22 cellular contexts compared by ENCODE assay signal in the genomic region with DNA sequence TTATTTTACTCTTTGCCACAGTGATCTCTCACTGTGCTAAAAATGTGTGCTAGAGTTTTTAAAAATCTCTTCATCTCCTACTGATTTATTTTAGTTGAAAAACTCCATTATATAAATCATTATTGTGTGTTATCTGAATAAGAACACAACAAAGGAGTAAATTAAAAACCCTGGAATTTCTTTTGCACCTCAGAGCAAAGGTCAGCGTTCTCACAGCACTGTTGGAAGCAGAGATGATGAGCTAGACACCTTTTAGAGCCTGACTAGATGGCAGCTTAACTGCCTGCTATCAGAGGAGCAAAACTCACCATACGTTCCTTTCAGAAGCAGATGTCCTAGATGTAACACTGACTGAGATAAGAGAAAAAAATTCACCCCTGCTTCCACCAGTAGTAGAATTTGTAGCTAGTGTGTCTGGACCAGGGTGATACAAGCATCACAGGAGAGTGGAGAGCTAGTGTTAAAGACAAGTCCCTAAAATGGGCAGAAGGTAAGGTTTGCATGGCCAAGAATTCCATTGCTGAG.
DNase-seq lines count a peak whose midpoint lies in the region; ATAC-seq, FAIRE-seq and TF ChIP-seq lines count a peak whose summit lies in the region.
"Had no signal": no experiment of that assay in that cellular context is flagged by ENCODE, and none has a peak within 500 bp of the region (broad histone marks: within the 10 kb centered on the region; RNA-seq: fewer than 3 reads in every experiment).

No MANE protein-coding gene starts in this region.

- no peaks in the 10 kb centered on the region for H3K9me3 ChIP-seq in liver (ENCODE audit: control insufficient read depth in 4 of 4, low read length in 3 of 4)
- no peaks in the 10 kb centered on the region for H3K9me3 ChIP-seq in HepG2 (ENCODE audit: low read length)
- no peaks in the 10 kb centered on the region for H3K9me3 ChIP-seq in T-helper 17 cell (ENCODE audit: control insufficient read depth, low read length, poor library complexity, severe bottlenecking)
- no peaks in the 10 kb centered on the region for H3K9me3 ChIP-seq in right lobe of liver
- H3K9me3 ChIP-seq: HAP-1, MG63 had no signal

- H3K27me3 ChIP-seq in liver (ENCODE audit: control insufficient read depth in 4 of 4, insufficient read depth in 4 of 4, low read length in 3 of 4), result no peaks in the 10 kb centered on the region
- peaks cover 0 to 3% of the 10 kb centered on the region in 2 experiments; a peak in 1 of 5 replicates for H3K27me3 ChIP-seq in HepG2 (ENCODE audit: control insufficient read depth in 1 of 2, insufficient read depth in 2 of 2, low read length in 2 of 2)
- no peaks in the 10 kb centered on the region for H3K27me3 ChIP-seq in right lobe of liver
- H3K27me3 ChIP-seq: MG63 had no signal

- no peaks in the 10 kb centered on the region for H4K20me1 ChIP-seq in HepG2 (ENCODE audit: insufficient read depth, low read length)

- POLR2A ChIA-PET in HepG2 (lab: Yijun Ruan, JAX), result no interaction called here

- H3K4me1 ChIP-seq in liver (ENCODE audit: control insufficient read depth in 4 of 4, insufficient read depth in 4 of 4, low read length in 3 of 4), result peaks cover 13 to 54% (median 43%) of the 10 kb centered on the region in 4 donors
- H3K4me1 ChIP-seq in HepG2 (ENCODE audit: insufficient read depth, low read length), result peaks cover 11% of the 10 kb centered on the region
- peaks cover 0 to 54% (median 20%) of the 10 kb centered on the region in 4 donors for H3K4me1 ChIP-seq in right lobe of liver

- H3K4me1 Mint-ChIP-seq in T-helper 17 cell, result peaks cover 35% of the 10 kb centered on the region
- H3K4me1 Mint-ChIP-seq: CD14-positive monocyte had no signal

- no peak overlapping the region for H3K9ac ChIP-seq in liver (ENCODE audit: low read depth in 1 of 2, low read length in 2 of 2)
- no peak overlapping the region for H3K9ac ChIP-seq in HepG2 (ENCODE audit: insufficient read depth, low read depth, low read length)

- CTCF ChIA-PET in HepG2 (lab: Yijun Ruan, JAX; ENCODE audit: low intra/inter-chr PET ratio, low total read pairs), result no interaction called here

- BruUV-seq in HepG2 (replicated peaks; lab: Mats Ljungman, UMichigan), result no TSS peak

- TF ChIP-seq RAD21 in liver (IDR thresholded peaks at IDR 0.05) (no peak), HepG2 (CRISPR knock-in tag; IDR thresholded peaks at IDR 0.05) (no peak)

- 42% methylated on average over 2 of the region's 2 CpGs for WGBS in liver
- 20% methylated on average over 2 of the region's 2 CpGs for WGBS in HepG2 (ENCODE audit: low lambda C conversion rate)
- WGBS in right lobe of liver (ENCODE audit: insufficient coverage, low coverage, low lambda C conversion rate, missing lambda C conversion rate), result 38% methylated on average over 2 of the region's 2 CpGs

- no peaks in the 10 kb centered on the region for H3K79me2 ChIP-seq in HepG2 (ENCODE audit: insufficient read depth, low read length)

- no peak for FAIRE-seq in HepG2 (lab: Jason Lieb, UNC)
- FAIRE-seq: GM18507 had no signal

- no peak overlapping the region for H3K4me3 ChIP-seq in liver (ENCODE audit: low read depth in 1 of 3, low read length in 3 of 3)
- no peak overlapping the region for H3K4me3 ChIP-seq in HepG2 (replicated peaks in 1 of 3; ENCODE audit: insufficient read depth in 1 of 3, low read depth in 2 of 3, low read length in 3 of 3)
- H3K4me3 ChIP-seq in right lobe of liver, result no peak overlapping the region
- H3K4me3 ChIP-seq: GM23338, HAP-1, MG63 had no signal

- no peak for TF ChIP-seq CTCF in liver (IDR thresholded peaks at IDR 0.05; ENCODE audit: low read depth, low read length, missing input control)
- no peak for TF ChIP-seq CTCF in HepG2 (CRISPR knock-in tag; IDR thresholded peaks at IDR 0.05)
- no peak for TF ChIP-seq CTCF in right lobe of liver (IDR thresholded peaks at IDR 0.05)

- intact Hi-C loops in HepG2 (cut with micrococcal nuclease; ENCODE audit: unreplicated experiment), result no loop called here
- intact Hi-C loops in right lobe of liver (cut with DNase I), result no loop called here

- in situ Hi-C loops in HepG2 (cut with HindIII; ENCODE audit: extremely low pct_ligation_motif_present, low pct_unique_long_range_greater_than_20kb), result no loop called here

- TF ChIP-seq EP300 in HepG2 (IDR thresholded peaks at IDR 0.05; ENCODE audit: low read depth in 2 of 2, low read length in 2 of 2) (no peak), HepG2 (CRISPR knock-in tag; IDR thresholded peaks at IDR 0.05; ENCODE audit: borderline replicate concordance) (no peak)

- H3K27ac ChIP-seq in liver (ENCODE audit: low read depth in 1 of 2, low read length in 2 of 2) (peak overlapping the region; percentile 29 to 91), HepG2 (ENCODE audit: extremely low read length, insufficient read depth, low read length) (no peak overlapping the region), right lobe of liver (peak overlapping the region in 2 of 3 donors; percentile 89 to 97)

- DNase-seq in HepG2 (ENCODE audit: low spot score) (no peak), T-helper 17 cell (no peak), right lobe of liver (no peak), NCI-H187 treated with DMSO at 0.1 percent for 48 hours (lab: John Stamatoyannopoulos, UW) (no peak), GDM1 (lab: John Stamatoyannopoulos, UW) (no peak)
- DNase-seq: Calu3, DND-41, HFFc6, KG1, MG63, NCI-H1417, NCI-H187, NCI-H446, NCI-H524 treated with DMSO at 0.1 percent for 48 hours, NCI-H774, T-helper 1 cell had no signal

- no peak overlapping the region for H2AFZ ChIP-seq in HepG2 (ENCODE audit: low read length)
- H2AFZ ChIP-seq: GM23338 had no signal

- H3K36me3 Mint-ChIP-seq in T-helper 17 cell (ENCODE audit: low read depth), result no peaks in the 10 kb centered on the region
- H3K36me3 Mint-ChIP-seq: CD14-positive monocyte had no signal

- peak overlapping the region; percentile 1 for H3K27ac Mint-ChIP-seq in T-helper 17 cell
- H3K27ac Mint-ChIP-seq: CD14-positive monocyte, GM23338, HFFc6 had no signal

- peak overlapping the region; percentile 15 for H3K4me3 Mint-ChIP-seq in T-helper 17 cell
- H3K4me3 Mint-ChIP-seq: CD14-positive monocyte, GM23338, HFFc6 had no signal

- H3K36me3 ChIP-seq in liver (ENCODE audit: control insufficient read depth in 4 of 4, insufficient read depth in 3 of 4, low read depth in 1 of 4, low read length in 3 of 4) (peaks cover 0 to under 1% (median 0%) of the 10 kb centered on the region in 4 donors), HepG2 (replicated peaks in 1 of 2; ENCODE audit: control insufficient read depth in 1 of 2, insufficient read depth in 2 of 2, low read length in 2 of 2) (no peaks in the 10 kb centered on the region), right lobe of liver (no peaks in the 10 kb centered on the region)
- H3K36me3 ChIP-seq: HAP-1, MG63 had no signal

- no peak for ATAC-seq in HepG2
- no peak for ATAC-seq in T-helper 17 cell
- ATAC-seq in right lobe of liver, result no peak
- ATAC-seq in GM19035 (IDR thresholded peaks at IDR 0.05; ENCODE audit: unreplicated experiment), result no peak
- ATAC-seq: GM23338 had no signal

- H3K4me2 ChIP-seq in HepG2 (ENCODE audit: low read depth, low read length), result no peak overlapping the region
- H3K4me2 ChIP-seq: GM23338 had no signal

- TF ChIP-seq POLR2A in HepG2 (IDR thresholded peaks at IDR 0.05; ENCODE audit: insufficient read depth in 1 of 2, low read depth in 2 of 2, low read length in 2 of 2), result no peak
- no peak for TF ChIP-seq POLR2A in right lobe of liver (IDR thresholded peaks at IDR 0.05)

- H3K27me3 Mint-ChIP-seq in T-helper 17 cell, result peaks cover 10% of the 10 kb centered on the region

TF ChIP-seq in liver, 16 proteins besides CTCF, POLR2A, EP300 and RAD21:
- TF ChIP-seq EGR1 (IDR thresholded peaks at IDR 0.05; ENCODE audit: low read depth in 2 of 2), result no peak
- TF ChIP-seq HNF4A (conservative IDR thresholded peaks at IDR 0.05), result peak; percentile 54 to 57
TF ChIP-seq in liver: peak in this region for 1.

TF ChIP-seq in HepG2, 621 proteins besides CTCF, POLR2A, EP300 and RAD21 (continues in another document):
- TF ChIP-seq ZFP41 (CRISPR knock-in tag; IDR thresholded peaks at IDR 0.05; ENCODE audit: borderline replicate concordance), result no peak
- TF ChIP-seq, protein P1, sequence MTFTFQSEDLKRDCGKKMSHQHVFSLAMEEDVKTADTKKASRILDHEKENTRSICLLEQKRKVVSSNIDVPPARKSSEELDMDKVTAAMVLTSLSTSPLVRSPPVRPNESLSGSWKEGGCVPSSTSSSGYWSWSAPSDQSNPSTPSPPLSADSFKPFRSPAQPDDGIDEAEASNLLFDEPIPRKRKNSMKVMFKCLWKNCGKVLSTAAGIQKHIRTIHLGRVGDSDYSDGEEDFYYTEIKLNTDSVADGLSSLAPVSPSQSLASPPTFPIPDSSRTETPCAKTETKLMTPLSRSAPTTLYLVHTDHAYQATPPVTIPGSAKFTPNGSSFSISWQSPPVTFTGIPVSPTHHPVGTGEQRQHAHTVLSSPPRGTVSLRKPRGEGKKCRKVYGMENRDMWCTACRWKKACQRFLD (CRISPR knock-in tag; IDR thresholded peaks at IDR 0.05; ENCODE audit: borderline replicate concordance), result no peak
- TF ChIP-seq, protein P2, sequence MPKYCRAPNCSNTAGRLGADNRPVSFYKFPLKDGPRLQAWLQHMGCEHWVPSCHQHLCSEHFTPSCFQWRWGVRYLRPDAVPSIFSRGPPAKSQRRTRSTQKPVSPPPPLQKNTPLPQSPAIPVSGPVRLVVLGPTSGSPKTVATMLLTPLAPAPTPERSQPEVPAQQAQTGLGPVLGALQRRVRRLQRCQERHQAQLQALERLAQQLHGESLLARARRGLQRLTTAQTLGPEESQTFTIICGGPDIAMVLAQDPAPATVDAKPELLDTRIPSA (CRISPR knock-in tag; IDR thresholded peaks at IDR 0.05; ENCODE audit: borderline replicate concordance), result no peak
- TF ChIP-seq ZNF678 (CRISPR knock-in tag; IDR thresholded peaks at IDR 0.05), result no peak
- no peak for TF ChIP-seq ZSCAN30 (CRISPR knock-in tag; IDR thresholded peaks at IDR 0.05)
- TF ChIP-seq SIX1 (CRISPR knock-in tag; IDR thresholded peaks at IDR 0.05; ENCODE audit: borderline replicate concordance), result no peak
- TF ChIP-seq, protein P3, sequence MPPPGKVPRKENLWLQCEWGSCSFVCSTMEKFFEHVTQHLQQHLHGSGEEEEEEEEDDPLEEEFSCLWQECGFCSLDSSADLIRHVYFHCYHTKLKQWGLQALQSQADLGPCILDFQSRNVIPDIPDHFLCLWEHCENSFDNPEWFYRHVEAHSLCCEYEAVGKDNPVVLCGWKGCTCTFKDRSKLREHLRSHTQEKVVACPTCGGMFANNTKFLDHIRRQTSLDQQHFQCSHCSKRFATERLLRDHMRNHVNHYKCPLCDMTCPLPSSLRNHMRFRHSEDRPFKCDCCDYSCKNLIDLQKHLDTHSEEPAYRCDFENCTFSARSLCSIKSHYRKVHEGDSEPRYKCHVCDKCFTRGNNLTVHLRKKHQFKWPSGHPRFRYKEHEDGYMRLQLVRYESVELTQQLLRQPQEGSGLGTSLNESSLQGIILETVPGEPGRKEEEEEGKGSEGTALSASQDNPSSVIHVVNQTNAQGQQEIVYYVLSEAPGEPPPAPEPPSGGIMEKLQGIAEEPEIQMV (CRISPR knock-in tag; IDR thresholded peaks at IDR 0.05; ENCODE audit: low read depth), result no peak
- no peak for TF ChIP-seq ZNF253 (CRISPR knock-in tag; IDR thresholded peaks at IDR 0.05; ENCODE audit: borderline replicate concordance)
- TF ChIP-seq FOXK1 (CRISPR knock-in tag; IDR thresholded peaks at IDR 0.05; ENCODE audit: borderline replicate concordance, low read depth), result no peak
- no peak for TF ChIP-seq KDM3A (CRISPR knock-in tag; IDR thresholded peaks at IDR 0.05; ENCODE audit: low read depth)
